In genomic region chr12:4006743-4007142, GRCh38 we compare ENCODE assay signal across 19 cellular contexts.
"Had no signal": no experiment of that assay in that cellular context is flagged by ENCODE, and none has a peak within 500 bp of the region (broad histone marks: within the 10 kb centered on the region; RNA-seq: fewer than 3 reads in every experiment).

No MANE protein-coding gene starts in this region.

- H3K36me3 ChIP-seq: esophagus muscularis mucosa, sigmoid colon, thoracic aorta had no signal

- H3K9me3 Mint-ChIP-seq: activated CD4-positive, alpha-beta T cell treated with anti-CD3 and anti-CD28 coated beads, Interleukin-2, amount 10 ng/mL, durations not matched to agents 24 days and 14 days; activated CD8-positive, alpha-beta T cell treated with anti-CD3 and anti-CD28 coated beads for 36 hours; activated naive CD8-positive, alpha-beta T cell treated with anti-CD3 and anti-CD28 coated beads, Interleukin-2, amount 10 ng/mL, durations not matched to agents 7 days and 5 days; activated T-helper 17 cell treated with anti-CD3 and anti-CD28 coated beads, Interleukin-2, amount 50 U/mL, for 72 hours; central memory CD8-positive, alpha-beta T cell; immature natural killer cell; stimulated activated effector memory CD8-positive, alpha-beta T cell treated with anti-CD3 and anti-CD28 coated beads, Interleukin-12 subunit alpha, Interleukin-12 subunit beta, amount 100 ng/mL, for 72 hours had no signal

- H3K27ac ChIP-seq: coronary artery, esophagus muscularis mucosa, sigmoid colon, thoracic aorta had no signal

- H3K4me3 ChIP-seq: coronary artery, esophagus muscularis mucosa, sigmoid colon, thoracic aorta had no signal

- H3K4me3 Mint-ChIP-seq: activated CD4-positive, alpha-beta T cell treated with anti-CD3 and anti-CD28 coated beads, Interleukin-2, amount 10 ng/mL, durations not matched to agents 24 days and 14 days; activated CD8-positive, alpha-beta T cell treated with anti-CD3 and anti-CD28 coated beads for 36 hours; activated naive CD8-positive, alpha-beta T cell treated with anti-CD3 and anti-CD28 coated beads, Interleukin-2, amount 10 ng/mL, durations not matched to agents 7 days and 5 days; activated T-helper 17 cell treated with anti-CD3 and anti-CD28 coated beads, Interleukin-2, amount 50 U/mL, for 72 hours; brain; central memory CD8-positive, alpha-beta T cell; immature natural killer cell; stimulated activated effector memory CD8-positive, alpha-beta T cell treated with anti-CD3 and anti-CD28 coated beads, Interleukin-12 subunit alpha, Interleukin-12 subunit beta, amount 100 ng/mL, for 72 hours had no signal

- FAIRE-seq: endometrium had no signal

- H3K27me3 Mint-ChIP-seq: activated CD8-positive, alpha-beta T cell treated with anti-CD3 and anti-CD28 coated beads for 36 hours; activated T-helper 17 cell treated with anti-CD3 and anti-CD28 coated beads, Interleukin-2, amount 50 U/mL, for 72 hours had no signal

- H3K27ac Mint-ChIP-seq: activated CD4-positive, alpha-beta T cell treated with anti-CD3 and anti-CD28 coated beads, Interleukin-2, amount 10 ng/mL, durations not matched to agents 24 days and 14 days; activated CD8-positive, alpha-beta T cell treated with anti-CD3 and anti-CD28 coated beads for 36 hours; activated naive CD8-positive, alpha-beta T cell treated with anti-CD3 and anti-CD28 coated beads, Interleukin-2, amount 10 ng/mL, durations not matched to agents 7 days and 5 days; activated T-helper 17 cell treated with anti-CD3 and anti-CD28 coated beads, Interleukin-2, amount 50 U/mL, for 72 hours; brain; immature natural killer cell; stimulated activated effector memory CD8-positive, alpha-beta T cell treated with anti-CD3 and anti-CD28 coated beads, Interleukin-12 subunit alpha, Interleukin-12 subunit beta, amount 100 ng/mL, for 72 hours had no signal

- DNase-seq: activated CD4-positive, alpha-beta T cell treated with anti-CD3 and anti-CD28 coated beads, Interleukin-2, amount 10 ng/mL, durations not matched to agents 24 days and 14 days; activated CD8-positive, alpha-beta T cell treated with anti-CD3 and anti-CD28 coated beads for 36 hours; activated naive CD4-positive, alpha-beta T cell; activated naive CD8-positive, alpha-beta T cell treated with anti-CD3 and anti-CD28 coated beads, Interleukin-2, amount 10 ng/mL, durations not matched to agents 7 days and 5 days; activated T-cell treated with anti-CD3 and anti-CD28 coated beads, Interleukin-2, amount 50 U/mL, for 1 hour; immature natural killer cell; occipital lobe; sigmoid colon; stimulated activated CD4-positive, alpha-beta T cell treated with anti-CD3 and anti-CD28 coated beads, Interleukin-4, amount 100 ng/mL, for 24 hours; T-helper 1 cell; T-helper 9 cell had no signal

- H3K4me1 Mint-ChIP-seq: activated CD4-positive, alpha-beta T cell treated with anti-CD3 and anti-CD28 coated beads, Interleukin-2, amount 10 ng/mL, durations not matched to agents 24 days and 14 days; activated T-helper 17 cell treated with anti-CD3 and anti-CD28 coated beads, Interleukin-2, amount 50 U/mL, for 72 hours; brain; central memory CD8-positive, alpha-beta T cell; immature natural killer cell; stimulated activated effector memory CD8-positive, alpha-beta T cell treated with anti-CD3 and anti-CD28 coated beads, Interleukin-12 subunit alpha, Interleukin-12 subunit beta, amount 100 ng/mL, for 72 hours had no signal

- ATAC-seq: activated CD8-positive, alpha-beta T cell treated with anti-CD3 and anti-CD28 coated beads for 36 hours; activated T-helper 17 cell treated with anti-CD3 and anti-CD28 coated beads, Interleukin-2, amount 50 U/mL, for 72 hours; stimulated activated effector memory CD8-positive, alpha-beta T cell treated with anti-CD3 and anti-CD28 coated beads, Interleukin-12 subunit alpha, Interleukin-12 subunit beta, amount 100 ng/mL, for 72 hours had no signal

- H3K36me3 Mint-ChIP-seq: activated naive CD8-positive, alpha-beta T cell treated with anti-CD3 and anti-CD28 coated beads, Interleukin-2, amount 10 ng/mL, durations not matched to agents 7 days and 5 days; brain; immature natural killer cell; stimulated activated effector memory CD8-positive, alpha-beta T cell treated with anti-CD3 and anti-CD28 coated beads, Interleukin-12 subunit alpha, Interleukin-12 subunit beta, amount 100 ng/mL, for 72 hours had no signal

- H3K9me3 ChIP-seq: esophagus muscularis mucosa, sigmoid colon, thoracic aorta had no signal

- H3K4me1 ChIP-seq: esophagus muscularis mucosa, sigmoid colon had no signal
